1 cellular context compared by ENCODE assay signal in the genomic region with DNA sequence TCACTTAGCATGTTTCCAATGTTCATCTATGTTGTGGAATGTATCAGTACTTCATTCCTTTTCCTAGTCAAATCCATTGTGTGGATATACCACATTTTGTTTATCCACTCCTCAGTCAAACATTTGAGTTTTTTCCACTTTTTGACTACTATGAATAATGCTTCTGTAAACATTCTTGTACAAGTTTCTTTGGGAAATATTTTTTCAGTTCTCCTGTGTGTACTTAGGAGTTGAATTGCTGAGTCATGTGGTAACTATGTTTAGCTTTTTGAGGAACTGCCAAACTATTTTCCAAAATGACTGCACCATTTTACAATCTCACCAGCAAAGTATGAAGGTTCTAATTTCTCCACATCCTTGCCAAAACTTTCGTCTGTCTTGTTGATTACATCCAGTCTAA.
TF ChIP-seq lines count a peak whose summit lies in the region.

No MANE protein-coding gene starts in this region.

TF ChIP-seq in HepG2, 621 proteins besides CTCF, POLR2A, EP300 and RAD21 (continued from another document and continues in another):
- TF ChIP-seq TRAFD1 (CRISPR knock-in tag; IDR thresholded peaks at IDR 0.05; ENCODE audit: borderline replicate concordance): no peak
- TF ChIP-seq ISX (CRISPR knock-in tag; conservative IDR thresholded peaks at IDR 0.05): no peak
- no peak for TF ChIP-seq ZNF160 (CRISPR knock-in tag; IDR thresholded peaks at IDR 0.05)
- no peak for TF ChIP-seq NPAS2 (CRISPR knock-in tag; IDR thresholded peaks at IDR 0.05; ENCODE audit: borderline replicate concordance)
- TF ChIP-seq ZNF335 (CRISPR knock-in tag; IDR thresholded peaks at IDR 0.05): no peak
- no peak for TF ChIP-seq ONECUT2 (CRISPR knock-in tag; IDR thresholded peaks at IDR 0.05)
- TF ChIP-seq REL (CRISPR knock-in tag; conservative IDR thresholded peaks at IDR 0.05): no peak
- TF ChIP-seq ZNF343 (CRISPR knock-in tag; IDR thresholded peaks at IDR 0.05): no peak
- TF ChIP-seq MBNL3 (CRISPR knock-in tag; conservative IDR thresholded peaks at IDR 0.05): no peak
- no peak for TF ChIP-seq E2F5 (CRISPR knock-in tag; conservative IDR thresholded peaks at IDR 0.05)
- no peak for TF ChIP-seq ZNF879 (CRISPR knock-in tag; IDR thresholded peaks at IDR 0.05)
- TF ChIP-seq NFKBIZ (CRISPR knock-in tag; IDR thresholded peaks at IDR 0.05): no peak
- no peak for TF ChIP-seq ZNF567 (CRISPR knock-in tag; IDR thresholded peaks at IDR 0.05; ENCODE audit: borderline replicate concordance)
- TF ChIP-seq PHF20 (CRISPR knock-in tag; IDR thresholded peaks at IDR 0.05): no peak
- TF ChIP-seq, protein P1, sequence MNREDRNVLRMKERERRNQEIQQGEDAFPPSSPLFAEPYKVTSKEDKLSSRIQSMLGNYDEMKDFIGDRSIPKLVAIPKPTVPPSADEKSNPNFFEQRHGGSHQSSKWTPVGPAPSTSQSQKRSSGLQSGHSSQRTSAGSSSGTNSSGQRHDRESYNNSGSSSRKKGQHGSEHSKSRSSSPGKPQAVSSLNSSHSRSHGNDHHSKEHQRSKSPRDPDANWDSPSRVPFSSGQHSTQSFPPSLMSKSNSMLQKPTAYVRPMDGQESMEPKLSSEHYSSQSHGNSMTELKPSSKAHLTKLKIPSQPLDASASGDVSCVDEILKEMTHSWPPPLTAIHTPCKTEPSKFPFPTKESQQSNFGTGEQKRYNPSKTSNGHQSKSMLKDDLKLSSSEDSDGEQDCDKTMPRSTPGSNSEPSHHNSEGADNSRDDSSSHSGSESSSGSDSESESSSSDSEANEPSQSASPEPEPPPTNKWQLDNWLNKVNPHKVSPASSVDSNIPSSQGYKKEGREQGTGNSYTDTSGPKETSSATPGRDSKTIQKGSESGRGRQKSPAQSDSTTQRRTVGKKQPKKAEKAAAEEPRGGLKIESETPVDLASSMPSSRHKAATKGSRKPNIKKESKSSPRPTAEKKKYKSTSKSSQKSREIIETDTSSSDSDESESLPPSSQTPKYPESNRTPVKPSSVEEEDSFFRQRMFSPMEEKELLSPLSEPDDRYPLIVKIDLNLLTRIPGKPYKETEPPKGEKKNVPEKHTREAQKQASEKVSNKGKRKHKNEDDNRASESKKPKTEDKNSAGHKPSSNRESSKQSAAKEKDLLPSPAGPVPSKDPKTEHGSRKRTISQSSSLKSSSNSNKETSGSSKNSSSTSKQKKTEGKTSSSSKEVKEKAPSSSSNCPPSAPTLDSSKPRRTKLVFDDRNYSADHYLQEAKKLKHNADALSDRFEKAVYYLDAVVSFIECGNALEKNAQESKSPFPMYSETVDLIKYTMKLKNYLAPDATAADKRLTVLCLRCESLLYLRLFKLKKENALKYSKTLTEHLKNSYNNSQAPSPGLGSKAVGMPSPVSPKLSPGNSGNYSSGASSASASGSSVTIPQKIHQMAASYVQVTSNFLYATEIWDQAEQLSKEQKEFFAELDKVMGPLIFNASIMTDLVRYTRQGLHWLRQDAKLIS (CRISPR knock-in tag; IDR thresholded peaks at IDR 0.05): no peak
- no peak for TF ChIP-seq ZNF607 (CRISPR knock-in tag; IDR thresholded peaks at IDR 0.05; ENCODE audit: borderline replicate concordance)
- TF ChIP-seq ZBTB4 (CRISPR knock-in tag; IDR thresholded peaks at IDR 0.05; ENCODE audit: borderline replicate concordance): no peak
- TF ChIP-seq ZNF572 (CRISPR knock-in tag; IDR thresholded peaks at IDR 0.05): no peak
- TF ChIP-seq FOXM1 (CRISPR knock-in tag; IDR thresholded peaks at IDR 0.05): no peak
- no peak for TF ChIP-seq E2F1 (CRISPR knock-in tag; IDR thresholded peaks at IDR 0.05)
- TF ChIP-seq ZNF44 (CRISPR knock-in tag; IDR thresholded peaks at IDR 0.05): no peak
- TF ChIP-seq SMARCE1 (IDR thresholded peaks at IDR 0.05; ENCODE audit: borderline replicate concordance): no peak
- TF ChIP-seq CAMTA2 (CRISPR knock-in tag; IDR thresholded peaks at IDR 0.05; ENCODE audit: borderline replicate concordance): no peak
- TF ChIP-seq ATF7-NPFF (CRISPR knock-in tag; IDR thresholded peaks at IDR 0.05; ENCODE audit: low read depth): no peak
- TF ChIP-seq ZNF207 (IDR thresholded peaks at IDR 0.05; ENCODE audit: borderline replicate concordance): no peak
- no peak for TF ChIP-seq ZSCAN29 (CRISPR knock-in tag; conservative IDR thresholded peaks at IDR 0.05)
- no peak for TF ChIP-seq ZNF564 (CRISPR knock-in tag; IDR thresholded peaks at IDR 0.05)
- no peak for TF ChIP-seq RXRA (CRISPR knock-in tag; IDR thresholded peaks at IDR 0.05)
- no peak; the same call in 1 of the 2 replicates for TF ChIP-seq ZFP1 (CRISPR knock-in tag; IDR thresholded peaks at IDR 0.05)
- no peak; the same call in 1 of the 2 replicates for TF ChIP-seq ZMYM4 (CRISPR knock-in tag; IDR thresholded peaks at IDR 0.05)
- no peak for TF ChIP-seq ZNF136 (CRISPR knock-in tag; IDR thresholded peaks at IDR 0.05; ENCODE audit: low read depth)
- no peak for TF ChIP-seq ZNF124 (CRISPR knock-in tag; IDR thresholded peaks at IDR 0.05)
- no peak for TF ChIP-seq KLF6 (CRISPR knock-in tag; IDR thresholded peaks at IDR 0.05)
- TF ChIP-seq HIVEP1 (CRISPR knock-in tag; IDR thresholded peaks at IDR 0.05): no peak
- no peak for TF ChIP-seq ZNF441 (CRISPR knock-in tag; IDR thresholded peaks at IDR 0.05; ENCODE audit: borderline replicate concordance)
- no peak for TF ChIP-seq ZNF496 (CRISPR knock-in tag; IDR thresholded peaks at IDR 0.05; ENCODE audit: insufficient replicate concordance)
- TF ChIP-seq THRA (CRISPR knock-in tag; IDR thresholded peaks at IDR 0.05; ENCODE audit: borderline replicate concordance): no peak; the same call in 1 of the 2 replicates
- TF ChIP-seq KDM5A (IDR thresholded peaks at IDR 0.05; ENCODE audit: borderline replicate concordance, low read length): no peak
- TF ChIP-seq SRSF4 (IDR thresholded peaks at IDR 0.05; ENCODE audit: low read depth, low read length, poor library complexity, severe bottlenecking): no peak
- peak; percentile 89; the same call in 1 of the 2 replicates for TF ChIP-seq FOSL1 (CRISPR knock-in tag; IDR thresholded peaks at IDR 0.05; ENCODE audit: borderline replicate concordance)
- TF ChIP-seq MIXL1 (CRISPR knock-in tag; IDR thresholded peaks at IDR 0.05): 0 out of 2 replicates have a peak, but pooled peaks have one; percentile 44
- TF ChIP-seq PHF21A (CRISPR knock-in tag; IDR thresholded peaks at IDR 0.05): peak; percentile 18; the same call in 1 of the 2 replicates
- no peak; the same call in 1 of the 2 replicates for TF ChIP-seq KAT7 (CRISPR knock-in tag; IDR thresholded peaks at IDR 0.05; ENCODE audit: borderline replicate concordance)
- no peak for TF ChIP-seq ATF7 (IDR thresholded peaks at IDR 0.05)
- no peak for TF ChIP-seq ATF7 (CRISPR knock-in tag; IDR thresholded peaks at IDR 0.05)
- TF ChIP-seq MYC (CRISPR knock-in tag; IDR thresholded peaks at IDR 0.05; ENCODE audit: borderline replicate concordance): no peak
- TF ChIP-seq SNAPC2 (CRISPR knock-in tag; IDR thresholded peaks at IDR 0.05): no peak
- no peak for TF ChIP-seq NFYB (CRISPR knock-in tag; IDR thresholded peaks at IDR 0.05)
- TF ChIP-seq SMAD9 (CRISPR knock-in tag; IDR thresholded peaks at IDR 0.05): no peak
- peak; percentile 78; the same call in 1 of the 2 replicates for TF ChIP-seq POGZ (CRISPR knock-in tag; IDR thresholded peaks at IDR 0.05)
- peak; percentile 80 for TF ChIP-seq RXRB (CRISPR knock-in tag; IDR thresholded peaks at IDR 0.05; ENCODE audit: borderline replicate concordance)
- TF ChIP-seq PPARG (CRISPR knock-in tag; conservative IDR thresholded peaks at IDR 0.05): peak; percentile 61
- no peak for TF ChIP-seq NAIF1 (CRISPR knock-in tag; IDR thresholded peaks at IDR 0.05; ENCODE audit: borderline replicate concordance)
- no peak for TF ChIP-seq YEATS4 (CRISPR knock-in tag; IDR thresholded peaks at IDR 0.05; ENCODE audit: borderline replicate concordance)
- TF ChIP-seq ETV5 (CRISPR knock-in tag; IDR thresholded peaks at IDR 0.05; ENCODE audit: borderline replicate concordance): no peak; the same call in 1 of the 2 replicates
- TF ChIP-seq ZNF256 (CRISPR knock-in tag; conservative IDR thresholded peaks at IDR 0.05): no peak
- TF ChIP-seq, protein P2, sequence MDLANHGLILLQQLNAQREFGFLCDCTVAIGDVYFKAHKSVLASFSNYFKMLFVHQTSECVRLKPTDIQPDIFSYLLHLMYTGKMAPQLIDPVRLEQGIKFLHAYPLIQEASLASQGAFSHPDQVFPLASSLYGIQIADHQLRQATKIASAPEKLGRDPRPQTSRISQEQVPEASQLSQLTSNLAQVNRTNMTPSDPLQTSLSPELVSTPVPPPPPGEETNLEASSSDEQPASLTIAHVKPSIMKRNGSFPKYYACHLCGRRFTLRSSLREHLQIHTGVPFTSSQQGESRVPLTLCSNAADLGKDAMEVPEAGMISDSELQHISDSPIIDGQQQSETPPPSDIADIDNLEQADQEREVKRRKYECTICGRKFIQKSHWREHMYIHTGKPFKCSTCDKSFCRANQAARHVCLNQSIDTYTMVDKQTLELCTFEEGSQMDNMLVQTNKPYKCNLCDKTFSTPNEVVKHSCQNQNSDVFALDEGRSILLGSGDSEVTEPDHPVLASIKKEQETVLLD (CRISPR knock-in tag; IDR thresholded peaks at IDR 0.05; ENCODE audit: low read depth): no peak
- TF ChIP-seq, protein P3, sequence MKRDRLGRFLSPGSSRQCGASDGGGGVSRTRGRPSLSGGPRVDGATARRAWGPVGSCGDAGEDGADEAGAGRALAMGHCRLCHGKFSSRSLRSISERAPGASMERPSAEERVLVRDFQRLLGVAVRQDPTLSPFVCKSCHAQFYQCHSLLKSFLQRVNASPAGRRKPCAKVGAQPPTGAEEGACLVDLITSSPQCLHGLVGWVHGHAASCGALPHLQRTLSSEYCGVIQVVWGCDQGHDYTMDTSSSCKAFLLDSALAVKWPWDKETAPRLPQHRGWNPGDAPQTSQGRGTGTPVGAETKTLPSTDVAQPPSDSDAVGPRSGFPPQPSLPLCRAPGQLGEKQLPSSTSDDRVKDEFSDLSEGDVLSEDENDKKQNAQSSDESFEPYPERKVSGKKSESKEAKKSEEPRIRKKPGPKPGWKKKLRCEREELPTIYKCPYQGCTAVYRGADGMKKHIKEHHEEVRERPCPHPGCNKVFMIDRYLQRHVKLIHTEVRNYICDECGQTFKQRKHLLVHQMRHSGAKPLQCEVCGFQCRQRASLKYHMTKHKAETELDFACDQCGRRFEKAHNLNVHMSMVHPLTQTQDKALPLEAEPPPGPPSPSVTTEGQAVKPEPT (CRISPR knock-in tag; IDR thresholded peaks at IDR 0.05; ENCODE audit: low read depth): no peak
- no peak for TF ChIP-seq ZNF253 (CRISPR knock-in tag; IDR thresholded peaks at IDR 0.05; ENCODE audit: borderline replicate concordance)
- TF ChIP-seq ZBTB7B (CRISPR knock-in tag; IDR thresholded peaks at IDR 0.05): no peak
